13 cellular contexts compared by ENCODE assay signal in genomic region chr10:21696302-21696701, GRCh38.
DNase-seq lines count a peak whose midpoint lies in the region; ATAC-seq and TF ChIP-seq lines count a peak whose summit lies in the region.
"Had no signal": no experiment of that assay in that cellular context is flagged by ENCODE, and none has a peak within 500 bp of the region (broad histone marks: within the 10 kb centered on the region; RNA-seq: fewer than 3 reads in every experiment).

No MANE protein-coding gene starts in this region.

- H3K27me3 Mint-ChIP-seq in endodermal cell (ENCODE audit: insufficient read depth) (no peaks in the 10 kb centered on the region), osteocyte (ENCODE audit: unreplicated experiment) (no peaks in the 10 kb centered on the region)
- H3K27me3 Mint-ChIP-seq: CD4-positive, alpha-beta memory T cell had no signal

- DNase-seq in left ventricle myocardium superior (no peak), right atrium auricular region (ENCODE audit: low spot score) (no peak), endodermal cell (no peak), osteocyte (ENCODE audit: extremely low spot score, unreplicated experiment) (no peak), DMS53 (lab: John Stamatoyannopoulos, UW) (no peak), NCI-H1436 (lab: John Stamatoyannopoulos, UW) (no peak)
- DNase-seq: C1 segment of cervical spinal cord; Calu3; CD4-positive, alpha-beta memory T cell; COR-L47; DND-41; H7; HCEC 1CT had no signal

- H3K27ac ChIP-seq in right atrium auricular region = no peak overlapping the region
- no peak overlapping the region for H3K27ac ChIP-seq in endodermal cell (ENCODE audit: low read depth, low read length)

- no peaks in the 10 kb centered on the region for H3K4me1 Mint-ChIP-seq in endodermal cell
- peaks cover 32% of the 10 kb centered on the region for H3K4me1 Mint-ChIP-seq in osteocyte (ENCODE audit: unreplicated experiment)

- H3K4me1 ChIP-seq in right atrium auricular region (peaks cover 0 to 10% of the 10 kb centered on the region in 2 donors), endodermal cell (ENCODE audit: control insufficient read depth, insufficient read depth, low read length) (no peaks in the 10 kb centered on the region)

- no peak overlapping the region for H3K4me3 Mint-ChIP-seq in endodermal cell
- H3K4me3 Mint-ChIP-seq in osteocyte (ENCODE audit: unreplicated experiment) = no peak overlapping the region
- H3K4me3 Mint-ChIP-seq: CD4-positive, alpha-beta memory T cell had no signal

- peak; percentile 45 for ATAC-seq in left ventricle myocardium superior

- H3K27ac Mint-ChIP-seq in endodermal cell = peak overlapping the region; percentile 4
- H3K27ac Mint-ChIP-seq in osteocyte (ENCODE audit: unreplicated experiment) = peak overlapping the region; percentile 23

- intact Hi-C loops in left ventricle myocardium superior (cut with micrococcal nuclease) = no loop called here

- H3K9me3 ChIP-seq in right atrium auricular region (peaks cover 7 to 21% of the 10 kb centered on the region in 2 donors), endodermal cell (ENCODE audit: control insufficient read depth, low read length) (peaks cover 41% of the 10 kb centered on the region)

- no peak overlapping the region for H3K4me3 ChIP-seq in right atrium auricular region
- H3K4me3 ChIP-seq in endodermal cell (ENCODE audit: low read length) = no peak overlapping the region

- H3K36me3 ChIP-seq in right atrium auricular region (no peaks in the 10 kb centered on the region), endodermal cell (ENCODE audit: control insufficient read depth, insufficient read depth, low read length) (peaks cover 72% of the 10 kb centered on the region)

- H3K36me3 Mint-ChIP-seq in endodermal cell (ENCODE audit: low read depth) = peaks cover 55% of the 10 kb centered on the region
- H3K36me3 Mint-ChIP-seq in osteocyte (ENCODE audit: unreplicated experiment) = peaks cover 45% of the 10 kb centered on the region

- H3K9me3 Mint-ChIP-seq in endodermal cell (peaks cover 31% of the 10 kb centered on the region), osteocyte (ENCODE audit: unreplicated experiment) (peaks cover 23% of the 10 kb centered on the region)

- H3K27me3 ChIP-seq in right atrium auricular region (no peaks in the 10 kb centered on the region), endodermal cell (ENCODE audit: control insufficient read depth, insufficient read depth, low read length, poor library complexity, severe bottlenecking) (no peaks in the 10 kb centered on the region)

- H3K9ac ChIP-seq in endodermal cell (ENCODE audit: extremely low read depth, low read length, poor library complexity, severe bottlenecking) = no peak overlapping the region

- TF ChIP-seq CTCF in right atrium auricular region (IDR thresholded peaks at IDR 0.05) = no peak
- no peak for TF ChIP-seq CTCF in endodermal cell (conservative IDR thresholded peaks at IDR 0.05)
- no peak for TF ChIP-seq CTCF in osteocyte (IDR thresholded peaks at IDR 0.05)
